In genomic region chr5:119299242-119299614, GRCh38 we compare ENCODE assay signal across 7 cellular contexts. TPM values are rescaled to one million over a fixed set of nuclear protein-coding genes. Genes with fewer than 3 reads are reported as not detected.
A peak's percentile ranks its signal among the peaks of the same experiment; 100 is the strongest.
DNase-seq lines count a peak whose midpoint lies in the region; ATAC-seq and TF ChIP-seq lines count a peak whose summit lies in the region.
"Not testable (repeated sequence)": the region's sequence is repeated elsewhere in the genome, so short reads cannot be mapped to it uniquely, and the experiment has no call there.

No MANE protein-coding gene starts in this region.

- peak overlapping the region in 1 of 2 donors; percentile 83 for H3K4me3 ChIP-seq in CD4-positive, alpha-beta memory T cell (ENCODE audit: low read length in 2 of 2)
- H3K4me3 ChIP-seq in KMS-11 (IDR thresholded peaks at IDR 0.05; ENCODE audit: insufficient read depth, low read depth, low read length), result not testable (repeated sequence)

- H3K27ac ChIP-seq in CD4-positive, alpha-beta memory T cell (ENCODE audit: low read depth, low read length), result peak overlapping the region; percentile 71
- peak overlapping the region; percentile 71; the same call in 1 of the 2 replicates for H3K27ac ChIP-seq in KMS-11

- peaks cover 44 to 75% (median 56%) of the 10 kb centered on the region in 4 donors for H3K4me1 Mint-ChIP-seq in CD4-positive, alpha-beta memory T cell
- peaks cover 70% of the 10 kb centered on the region for H3K4me1 Mint-ChIP-seq in activated CD4-positive, alpha-beta T cell treated with anti-CD3 and anti-CD28 coated beads, Interleukin-2, amount 10 ng/mL, durations not matched to agents 7 days and 5 days
- H3K4me1 Mint-ChIP-seq in activated T-cell treated with anti-CD3 and anti-CD28 coated beads, Interleukin-2, amount 50 U/mL, for 72 hours (ENCODE audit: low read depth), result peaks cover 58% of the 10 kb centered on the region
- H3K4me1 Mint-ChIP-seq in activated naive CD8-positive, alpha-beta T cell (ENCODE audit: low read depth), result peaks cover 61% of the 10 kb centered on the region
- H3K4me1 Mint-ChIP-seq in effector memory CD8-positive, alpha-beta T cell (ENCODE audit: low read depth in 2 of 2), result peaks cover 45 to 55% of the 10 kb centered on the region in 2 donors
- peaks cover 54 to 69% of the 10 kb centered on the region in 2 donors for H3K4me1 Mint-ChIP-seq in natural killer cell treated with Interleukin-12 subunit alpha and Interleukin-12 subunit beta and Interleukin-15 and Interleukin-18, amount 100 ng/mL, for 72 hours (ENCODE audit: low read depth in 2 of 2)

- DNase-seq in CD4-positive, alpha-beta memory T cell; activated CD4-positive, alpha-beta T cell treated with anti-CD3 and anti-CD28 coated beads, Interleukin-2, amount 10 ng/mL, durations not matched to agents 7 days and 5 days; activated T-cell treated with anti-CD3 and anti-CD28 coated beads, Interleukin-2, amount 50 U/mL, for 72 hours; effector memory CD8-positive, alpha-beta T cell; natural killer cell treated with Interleukin-12 subunit alpha and Interleukin-12 subunit beta and Interleukin-15 and Interleukin-18, amount 100 ng/mL, for 72 hours (ENCODE audit: low spot score): not testable (repeated sequence)

- peak overlapping the region; percentile 99 to 100 (median 99) for H3K27ac Mint-ChIP-seq in CD4-positive, alpha-beta memory T cell
- peak overlapping the region; percentile 96 for H3K27ac Mint-ChIP-seq in activated CD4-positive, alpha-beta T cell treated with anti-CD3 and anti-CD28 coated beads, Interleukin-2, amount 10 ng/mL, durations not matched to agents 7 days and 5 days
- H3K27ac Mint-ChIP-seq in activated T-cell treated with anti-CD3 and anti-CD28 coated beads, Interleukin-2, amount 50 U/mL, for 72 hours, result peak overlapping the region; percentile 97
- H3K27ac Mint-ChIP-seq in activated naive CD8-positive, alpha-beta T cell, result peak overlapping the region; percentile 97
- peak overlapping the region; percentile 95 to 98 for H3K27ac Mint-ChIP-seq in effector memory CD8-positive, alpha-beta T cell
- peak overlapping the region; percentile 19 to 74 for H3K27ac Mint-ChIP-seq in natural killer cell treated with Interleukin-12 subunit alpha and Interleukin-12 subunit beta and Interleukin-15 and Interleukin-18, amount 100 ng/mL, for 72 hours

- H3K9me3 ChIP-seq in CD4-positive, alpha-beta memory T cell (ENCODE audit: control insufficient read depth in 1 of 2, low read length in 2 of 2), result not testable (repeated sequence)

- not testable (repeated sequence) for ATAC-seq in activated T-cell treated with anti-CD3 and anti-CD28 coated beads, Interleukin-2, amount 50 U/mL, for 72 hours (replicated peaks in 1 of 2); effector memory CD8-positive, alpha-beta T cell (replicated peaks); natural killer cell treated with Interleukin-12 subunit alpha and Interleukin-12 subunit beta and Interleukin-15 and Interleukin-18, amount 100 ng/mL, for 72 hours

- H3K9ac ChIP-seq in KMS-11, result peak overlapping the region; percentile 75; the same call in 1 of the 2 replicates

- H3K79me2 ChIP-seq in KMS-11 (ENCODE audit: insufficient read depth, low read depth), result not testable (repeated sequence)

- H3K36me3 ChIP-seq in CD4-positive, alpha-beta memory T cell (ENCODE audit: insufficient read depth, low read length); KMS-11 (ENCODE audit: insufficient read depth): not testable (repeated sequence)

- H3K27me3 Mint-ChIP-seq in CD4-positive, alpha-beta memory T cell; activated CD4-positive, alpha-beta T cell treated with anti-CD3 and anti-CD28 coated beads, Interleukin-2, amount 10 ng/mL, durations not matched to agents 7 days and 5 days; activated T-cell treated with anti-CD3 and anti-CD28 coated beads, Interleukin-2, amount 50 U/mL, for 72 hours (ENCODE audit: low read depth); activated naive CD8-positive, alpha-beta T cell; effector memory CD8-positive, alpha-beta T cell; natural killer cell treated with Interleukin-12 subunit alpha and Interleukin-12 subunit beta and Interleukin-15 and Interleukin-18, amount 100 ng/mL, for 72 hours: not testable (repeated sequence)

- peaks cover 32 to 35% of the 10 kb centered on the region in 2 donors for H3K36me3 Mint-ChIP-seq in CD4-positive, alpha-beta memory T cell
- peaks cover 73% of the 10 kb centered on the region for H3K36me3 Mint-ChIP-seq in activated CD4-positive, alpha-beta T cell treated with anti-CD3 and anti-CD28 coated beads, Interleukin-2, amount 10 ng/mL, durations not matched to agents 7 days and 5 days (ENCODE audit: low read depth)
- not testable (repeated sequence) for H3K36me3 Mint-ChIP-seq in activated T-cell treated with anti-CD3 and anti-CD28 coated beads, Interleukin-2, amount 50 U/mL, for 72 hours (ENCODE audit: insufficient read depth in 2 of 2); natural killer cell treated with Interleukin-12 subunit alpha and Interleukin-12 subunit beta and Interleukin-15 and Interleukin-18, amount 100 ng/mL, for 72 hours
- peaks cover 20% of the 10 kb centered on the region for H3K36me3 Mint-ChIP-seq in activated naive CD8-positive, alpha-beta T cell
- peaks cover 18% of the 10 kb centered on the region for H3K36me3 Mint-ChIP-seq in effector memory CD8-positive, alpha-beta T cell (ENCODE audit: insufficient read depth)

- H3K4me3 Mint-ChIP-seq in CD4-positive, alpha-beta memory T cell, result peak overlapping the region; percentile 92 to 97 (median 96)
- peak overlapping the region; percentile 84 for H3K4me3 Mint-ChIP-seq in activated CD4-positive, alpha-beta T cell treated with anti-CD3 and anti-CD28 coated beads, Interleukin-2, amount 10 ng/mL, durations not matched to agents 7 days and 5 days
- H3K4me3 Mint-ChIP-seq in activated T-cell treated with anti-CD3 and anti-CD28 coated beads, Interleukin-2, amount 50 U/mL, for 72 hours, result peak overlapping the region; percentile 91 to 99
- peak overlapping the region; percentile 86 for H3K4me3 Mint-ChIP-seq in activated naive CD8-positive, alpha-beta T cell
- H3K4me3 Mint-ChIP-seq in effector memory CD8-positive, alpha-beta T cell, result peak overlapping the region; percentile 89
- H3K4me3 Mint-ChIP-seq in natural killer cell treated with Interleukin-12 subunit alpha and Interleukin-12 subunit beta and Interleukin-15 and Interleukin-18, amount 100 ng/mL, for 72 hours, result peak overlapping the region; percentile 78

- peaks cover 43% of the 10 kb centered on the region for H3K4me1 ChIP-seq in CD4-positive, alpha-beta memory T cell (ENCODE audit: insufficient read depth, low read length)
- peaks cover 16% of the 10 kb centered on the region for H3K4me1 ChIP-seq in KMS-11 (ENCODE audit: low read depth, poor library complexity, severe bottlenecking)

- TF ChIP-seq CTCF in KMS-11 (conservative IDR thresholded peaks at IDR 0.05; ENCODE audit: low read depth, low read length), result not testable (repeated sequence)

- H4K20me1 ChIP-seq in KMS-11 (ENCODE audit: insufficient read depth), result not testable (repeated sequence)

- POLR2A ChIA-PET in CD4-positive, alpha-beta memory T cell (lab: Charles Lee; ENCODE audit: partially characterized antibody), result interaction anchor here (1.0 to 23.0 kb wide), 14 partner anchors 10 to 311 kb away, joined by 3 to 564 read pairs (median 7); partner anchors contain the start of genes DMXL1, DTWD2 and TNFAIP8
- POLR2A ChIA-PET in activated CD4-positive, alpha-beta T cell treated with anti-CD3 and anti-CD28 coated beads, Interleukin-2, amount 10 ng/mL, durations not matched to agents 7 days and 5 days (lab: Charles Lee), result interaction anchor here (0.6 kb wide), 1 partner anchor 38 kb away, joined by 4 read pairs; no protein-coding TSS in a partner anchor

- not testable (repeated sequence) for H3K27me3 ChIP-seq in CD4-positive, alpha-beta memory T cell (ENCODE audit: insufficient read depth, low read length); KMS-11 (ENCODE audit: insufficient read depth, low read depth)

- peak overlapping the region; percentile 51 for H3K4me2 ChIP-seq in KMS-11

- intact Hi-C loops in CD4-positive, alpha-beta memory T cell (cut with micrococcal nuclease), result loop anchor here (1.0 kb wide), 4 partner anchors 9 to 229 kb away; no protein-coding TSS in a partner anchor

- peak overlapping the region; percentile 56; the same call in 1 of the 2 replicates for H2AFZ ChIP-seq in KMS-11 (ENCODE audit: low read depth)

- CTCF ChIA-PET in CD4-positive, alpha-beta memory T cell (lab: Charles Lee; ENCODE audit: partially characterized antibody), result interaction anchor here (0.9 to 7.6 kb wide), 14 partner anchors 9 to 113 kb away, joined by 3 to 45 read pairs (median 5); no protein-coding TSS in a partner anchor
- CTCF ChIA-PET in activated CD4-positive, alpha-beta T cell treated with anti-CD3 and anti-CD28 coated beads, Interleukin-2, amount 10 ng/mL, durations not matched to agents 7 days and 5 days (lab: Charles Lee), result interaction anchor here (1.5 to 2.6 kb wide), 4 partner anchors 8 to 39 kb away, joined by 3 to 10 read pairs (median 7); no protein-coding TSS in a partner anchor

- H3K9me3 Mint-ChIP-seq in CD4-positive, alpha-beta memory T cell, result peaks cover 0 to 22% (median 17%) of the 10 kb centered on the region in 8 donors
- H3K9me3 Mint-ChIP-seq in activated CD4-positive, alpha-beta T cell treated with anti-CD3 and anti-CD28 coated beads, Interleukin-2, amount 10 ng/mL, durations not matched to agents 7 days and 5 days, result peaks cover 18% of the 10 kb centered on the region
- H3K9me3 Mint-ChIP-seq in activated T-cell treated with anti-CD3 and anti-CD28 coated beads, Interleukin-2, amount 50 U/mL, for 72 hours; activated naive CD8-positive, alpha-beta T cell (ENCODE audit: low read depth); effector memory CD8-positive, alpha-beta T cell; natural killer cell treated with Interleukin-12 subunit alpha and Interleukin-12 subunit beta and Interleukin-15 and Interleukin-18, amount 100 ng/mL, for 72 hours: not testable (repeated sequence)

RNA-seq across cellular contexts. Expression of gene TNFAIP8, which starts 56.6 kb away (rescaled TPM):
- total RNA-seq in CD4-positive, alpha-beta memory T cell, result 100 to 1,000 TPM; 167 to 176 TPM
- 100 to 1,000 TPM; 277 to 423 TPM for polyA plus RNA-seq in CD4-positive, alpha-beta memory T cell
- 100 to 1,000 TPM; 167 to 184 TPM for total RNA-seq in activated CD4-positive, alpha-beta T cell treated with anti-CD3 and anti-CD28 coated beads, Interleukin-2, amount 10 ng/mL, durations not matched to agents 7 days and 5 days
- 100 to 1,000 TPM; 117 to 137 TPM for total RNA-seq in activated T-cell treated with anti-CD3 and anti-CD28 coated beads, Interleukin-2, amount 50 U/mL, for 72 hours
- 100 to 1,000 TPM; 131 to 333 TPM for total RNA-seq in natural killer cell treated with Interleukin-12 subunit alpha and Interleukin-12 subunit beta and Interleukin-15 and Interleukin-18, amount 100 ng/mL, for 72 hours

Comparison
In these comparisons a context has a peak if more than half of its experiments do, and no peak if none do; other contexts are left out.
1. H3K27ac Mint-ChIP-seq: peak in every context shown above with its lines; median percentile 99 in CD4-positive, alpha-beta memory T cell; 97 in activated T-cell treated with anti-CD3 and anti-CD28 coated beads, Interleukin-2, amount 50 U/mL, for 72 hours; 97 in activated naive CD8-positive, alpha-beta T cell; 96 in effector memory CD8-positive, alpha-beta T cell; 96 in activated CD4-positive, alpha-beta T cell treated with anti-CD3 and anti-CD28 coated beads, Interleukin-2, amount 10 ng/mL, durations not matched to agents 7 days and 5 days; 46 in natural killer cell treated with Interleukin-12 subunit alpha and Interleukin-12 subunit beta and Interleukin-15 and Interleukin-18, amount 100 ng/mL, for 72 hours.